8 cellular contexts compared by ENCODE assay signal in the genomic region with DNA sequence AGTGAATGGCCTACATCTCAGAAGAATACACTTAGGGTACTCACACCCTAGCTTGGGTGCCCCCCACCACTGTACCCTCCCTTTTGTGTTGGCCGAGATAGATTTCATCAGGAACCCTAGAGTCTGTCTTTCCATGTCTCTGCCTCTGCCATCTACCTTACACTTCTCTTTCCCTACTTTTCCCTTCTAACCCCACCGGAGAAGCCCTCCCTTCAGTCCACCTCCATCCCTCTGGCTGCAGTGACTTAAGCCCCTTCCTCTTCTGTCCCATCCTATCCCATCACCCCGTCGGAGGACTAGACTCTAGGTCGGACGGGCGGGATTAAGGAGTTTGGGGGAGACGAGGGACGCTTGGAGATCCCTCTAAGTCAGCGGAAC. TPM values are rescaled to one million over a fixed set of nuclear protein-coding genes. Genes with fewer than 3 reads are reported as not detected.
DNase-seq lines count a peak whose midpoint lies in the region; ATAC-seq, FAIRE-seq and TF ChIP-seq lines count a peak whose summit lies in the region.

No MANE protein-coding gene starts in this region.

- no peaks in the 10 kb centered on the region for H3K27me3 ChIP-seq in IMR-90 (ENCODE audit: control insufficient read depth, insufficient read depth, low read length)
- H3K27me3 ChIP-seq in mucosa of stomach (ENCODE audit: control insufficient read depth, insufficient read depth, low read length), result no peaks in the 10 kb centered on the region

- peak overlapping the region; percentile 95 for H2AFZ ChIP-seq in IMR-90 (replicated peaks; ENCODE audit: low read length, poor library complexity)

- DNase-seq in A549 (ENCODE audit: low read depth in 1 of 2, low spot score in 1 of 2) (no peak), IMR-90 (no peak), DMS53 (lab: John Stamatoyannopoulos, UW) (no peak), SIG-M5 treated with dmso at 0.1 percent for 504 hours (lab: John Stamatoyannopoulos, UW; ENCODE audit: unreplicated experiment) (no peak)
- DNase-seq in central memory CD8-positive, alpha-beta T cell (ENCODE audit: low spot score in 2 of 2), result no peak

- peaks cover 13% of the 10 kb centered on the region for H3K36me3 Mint-ChIP-seq in central memory CD8-positive, alpha-beta T cell (ENCODE audit: insufficient read depth)

- TF ChIP-seq CTCF in A549 (IDR thresholded peaks at IDR 0.05) (no peak), IMR-90 (conservative IDR thresholded peaks at IDR 0.05; ENCODE audit: low read depth, low read length) (no peak)

- H3K27ac ChIP-seq in A549 (peak overlapping the region; percentile 88 to 98), IMR-90 (ENCODE audit: insufficient read depth, low read length) (peak overlapping the region; percentile 77)

- no peaks in the 10 kb centered on the region for H3K9me3 Mint-ChIP-seq in central memory CD8-positive, alpha-beta T cell

- TF ChIP-seq POLR2A in A549 (IDR thresholded peaks at IDR 0.05; ENCODE audit: low read length) (no peak), IMR-90 (IDR thresholded peaks at IDR 0.05; ENCODE audit: low read depth, low read length) (no peak)

- H2BK120ac ChIP-seq in IMR-90 (ENCODE audit: low read depth, low read length), result peak overlapping the region; percentile 86

- H2BK15ac ChIP-seq in IMR-90 (ENCODE audit: low read depth, low read length), result peak overlapping the region; percentile 78; the same call in 2 of the 3 replicates

- peak overlapping the region; percentile 99 for H3K4ac ChIP-seq in IMR-90 (ENCODE audit: low read depth, low read length)

- peak overlapping the region; percentile 97 for H4K91ac ChIP-seq in IMR-90 (ENCODE audit: insufficient read depth, low read depth, low read length)

- H3K14ac ChIP-seq in IMR-90 (replicated peaks; ENCODE audit: low read depth, low read length), result peak overlapping the region; percentile 90

- H2BK5ac ChIP-seq in IMR-90 (ENCODE audit: low read depth, low read length, poor library complexity, severe bottlenecking), result peak overlapping the region; percentile 86

- peak overlapping the region; percentile 20; the same call in 1 of the 2 replicates for H3K56ac ChIP-seq in IMR-90 (ENCODE audit: extremely low read depth, insufficient read depth, low read length)

- peak overlapping the region; percentile 98 for H3K4me3 Mint-ChIP-seq in central memory CD8-positive, alpha-beta T cell

- peak overlapping the region; percentile 81; the same call in 1 of the 2 replicates for H3K23ac ChIP-seq in IMR-90 (ENCODE audit: low read depth, low read length)

- H3K4me3 ChIP-seq in A549, result peak overlapping the region; percentile 74
- H3K4me3 ChIP-seq in IMR-90 (ENCODE audit: insufficient read depth, low read depth, low read length), result peak overlapping the region; percentile 33
- H3K4me3 ChIP-seq in mucosa of stomach (ENCODE audit: low read length), result peak overlapping the region; percentile 64

- intact Hi-C loops in IMR-90 (cut with micrococcal nuclease), result no loop called here

- H3K36me3 ChIP-seq in IMR-90 (ENCODE audit: control insufficient read depth, insufficient read depth, low read length) (peaks cover 34% of the 10 kb centered on the region), mucosa of stomach (ENCODE audit: control insufficient read depth, insufficient read depth, low read length) (peaks cover 24% of the 10 kb centered on the region)

- TF ChIP-seq RAD21 in A549 (conservative IDR thresholded peaks at IDR 0.05 in 1 of 2, IDR thresholded peaks at IDR 0.05 in 1 of 2) (no peak), IMR-90 (IDR thresholded peaks at IDR 0.05; ENCODE audit: low read length) (no peak)

- H4K20me1 ChIP-seq in IMR-90 (ENCODE audit: insufficient read depth, low read length), result peaks cover 55% of the 10 kb centered on the region

- H3K4me1 Mint-ChIP-seq in central memory CD8-positive, alpha-beta T cell, result peaks cover 50% of the 10 kb centered on the region

- dilution Hi-C loops in IMR-90 (cut with HindIII; ENCODE audit: low sequenced_read_pairs, unreplicated experiment), result no loop called here

- FAIRE-seq in A549 (lab: Jason Lieb, UNC), result no peak

- ATAC-seq in A549 (no peak; a peak in 2 of 6 replicates), IMR-90 (ENCODE audit: low read depth) (no peak), GM18861 (IDR thresholded peaks at IDR 0.05; ENCODE audit: unreplicated experiment) (no peak), HG03565 (IDR thresholded peaks at IDR 0.05; ENCODE audit: unreplicated experiment) (no peak)
- no peak for ATAC-seq in central memory CD8-positive, alpha-beta T cell (replicated peaks; ENCODE audit: extremely low read depth, poor library complexity, severe bottlenecking)

- in situ Hi-C loops in IMR-90 (cut with MboI; ENCODE audit: low sequenced_read_pairs), result no loop called here

- peak overlapping the region; percentile 66 for H4K5ac ChIP-seq in IMR-90 (ENCODE audit: low read depth, low read length)

- H3K4me1 ChIP-seq in A549, result peaks cover 52% of the 10 kb centered on the region
- peaks cover 24% of the 10 kb centered on the region for H3K4me1 ChIP-seq in IMR-90 (ENCODE audit: control insufficient read depth, insufficient read depth, low read length)
- H3K4me1 ChIP-seq in mucosa of stomach (ENCODE audit: control insufficient read depth, insufficient read depth, low read length), result peaks cover 38% of the 10 kb centered on the region

- H3K9me3 ChIP-seq in A549 (no peaks in the 10 kb centered on the region), IMR-90 (ENCODE audit: control insufficient read depth, insufficient read depth, low read length) (no peaks in the 10 kb centered on the region), mucosa of stomach (ENCODE audit: control insufficient read depth, low read length) (no peaks in the 10 kb centered on the region)

- H3K18ac ChIP-seq in IMR-90 (ENCODE audit: low read depth, low read length), result peak overlapping the region; percentile 27; the same call in 1 of the 2 replicates

- peaks cover 12 to 87% of the 10 kb centered on the region in 2 experiments for H3K79me1 ChIP-seq in IMR-90 (ENCODE audit: low read depth in 1 of 2, low read length in 2 of 2)

- POLR2A ChIA-PET in A549 (lab: Yijun Ruan, JAX), result interaction anchor here (0.8 to 2.7 kb wide), 5 partner anchors 10 to 44 kb away, joined by 4 to 63 read pairs (median 4); partner anchors contain the start of genes DVL2, GABARAP and PHF23
- POLR2A ChIA-PET in IMR-90 (lab: Charles Lee; ENCODE audit: unreplicated experiment), result interaction anchor here (0.6 to 1.4 kb wide), 3 partner anchors 10 to 174 kb away, joined by 3 to 5 read pairs (median 4); no protein-coding TSS in a partner anchor

- peak overlapping the region; percentile 95 for H3K27ac Mint-ChIP-seq in central memory CD8-positive, alpha-beta T cell (ENCODE audit: low read depth)

- no peaks in the 10 kb centered on the region for H3K27me3 Mint-ChIP-seq in central memory CD8-positive, alpha-beta T cell

- peak overlapping the region; percentile 86 for H3K4me2 ChIP-seq in A549
- H3K4me2 ChIP-seq in IMR-90 (ENCODE audit: low read depth, low read length), result peak overlapping the region; percentile 72

- H4K8ac ChIP-seq in IMR-90 (ENCODE audit: low read depth in 2 of 2, low read length in 2 of 2), result peak overlapping the region; percentile 98 to 99

- TF ChIP-seq EP300 in A549 (IDR thresholded peaks at IDR 0.05), result no peak

- CTCF ChIA-PET in A549 (lab: Yijun Ruan, JAX), result interaction anchor here (1.0 to 10.0 kb wide), 11 partner anchors 10 to 341 kb away, joined by 3 to 169 read pairs (median 7); partner anchors contain the start of genes DVL2, GABARAP, PHF23 and SLC2A4
- CTCF ChIA-PET in IMR-90 (lab: Yijun Ruan, JAX), result interaction anchor here (1.0 kb wide), 1 partner anchor 20 kb away, joined by 3 read pairs; the partner anchor contains the start of gene PHF23

- H2BK20ac ChIP-seq in IMR-90 (ENCODE audit: low read depth, low read length), result peak overlapping the region; percentile 18; the same call in 1 of the 2 replicates

- peak overlapping the region; percentile 93 for H2AK5ac ChIP-seq in IMR-90 (ENCODE audit: low read depth, low read length)

- WGBS in A549 (ENCODE audit: missing lambda C conversion rate), result 12% methylated on average over 10 of the region's 10 CpGs
- WGBS in IMR-90 (ENCODE audit: extremely low coverage in 2 of 2, insufficient read length in 1 of 2), 2 experiments, result 60% methylated on average over 1 of the region's 10 CpGs; no CpG with 5 or more reads in 1 of the 2 experiments

- BruUV-seq in IMR-90 (replicated peaks; lab: Mats Ljungman, UMichigan), result no TSS peak

- peak overlapping the region; percentile 93 for H2AK9ac ChIP-seq in IMR-90 (replicated peaks; ENCODE audit: low read depth, low read length, poor library complexity)

- H3K9me1 ChIP-seq in IMR-90 (ENCODE audit: insufficient read depth, low read length), result peaks cover 21% of the 10 kb centered on the region; the same call in 1 of the 2 replicates

- peak overlapping the region; percentile 67 for H3K9ac ChIP-seq in IMR-90 (ENCODE audit: low read depth, low read length)
- peak overlapping the region; percentile 87 for H3K9ac ChIP-seq in mucosa of stomach (ENCODE audit: low read length)

RNA-seq across cellular contexts. Expression of gene DLG4, which starts 0.2 kb away (rescaled TPM):
- 8.3 and 9.2 TPM in 2 replicates for polyA plus RNA-seq in A549 (2011; rRNA removed)
- 10.9 and 12.1 TPM in 2 replicates for polyA plus RNA-seq in A549 (2012; cell fraction: cytosol; rRNA removed)
- 29.1 and 29.3 TPM in 2 replicates for polyA plus RNA-seq in A549 (2012; cell fraction: nucleus; rRNA removed)
- polyA plus RNA-seq in A549 (2017; fragmentation: RNase III; extraction: RNeasy Plus Mini Kit Qiagen cat#74134 plus additional on column Dnase treatment), result 16.1 to 22.6 TPM (median 21.3 TPM) in 3 replicates
- 10.5 and 12.4 TPM in 2 replicates for polyA minus RNA-seq in A549 (2011; rRNA and poly(A)+ RNA removed)
- 8.1 and 8.2 TPM in 2 replicates for total RNA-seq in IMR-90 (2012; rRNA removed)
- 28.5 and 30.5 TPM in 2 replicates for polyA plus RNA-seq in IMR-90 (2012; rRNA removed)
- 13.6 and 24.5 TPM in 2 replicates for polyA plus RNA-seq in IMR-90 (2012; cell fraction: cytosol; rRNA removed)
- 118 and 142 TPM in 2 replicates for polyA plus RNA-seq in IMR-90 (2012; cell fraction: nucleus; rRNA removed; ENCODE audit: low replicate concordance)

RNA-seq across cellular contexts. Expression of gene ACADVL, which starts 0.3 kb away (rescaled TPM):
- polyA plus RNA-seq in A549 (2011; rRNA removed) (238 and 288 TPM in 2 replicates), A549 (2017; fragmentation: RNase III; extraction: RNeasy Plus Mini Kit Qiagen cat#74134 plus additional on column Dnase treatment) (392 to 429 TPM (median 425 TPM) in 3 replicates), IMR-90 (2012; rRNA removed) (752 and 844 TPM in 2 replicates)
- polyA plus RNA-seq in A549 (2012; cell fraction: cytosol; rRNA removed), result 382 and 426 TPM in 2 replicates
- 3,030 and 3,491 TPM in 2 replicates for polyA plus RNA-seq in A549 (2012; cell fraction: nucleus; rRNA removed)
- 239 and 248 TPM in 2 replicates for polyA minus RNA-seq in A549 (2011; rRNA and poly(A)+ RNA removed)
- total RNA-seq in IMR-90 (2012; rRNA removed), result 129 and 139 TPM in 2 replicates
- polyA plus RNA-seq in IMR-90 (2012; cell fraction: cytosol; rRNA removed), result 312 and 348 TPM in 2 replicates
- 6,277 and 8,711 TPM in 2 replicates for polyA plus RNA-seq in IMR-90 (2012; cell fraction: nucleus; rRNA removed; ENCODE audit: low replicate concordance)

RNA-seq across cellular contexts. Expression of gene DVL2, which starts 14.9 kb away (rescaled TPM):
- 5.7 and 9.6 TPM in 2 replicates for polyA plus RNA-seq in A549 (2011; rRNA removed)
- 6.5 and 9.2 TPM in 2 replicates for polyA plus RNA-seq in A549 (2012; cell fraction: cytosol; rRNA removed)
- polyA plus RNA-seq in A549 (2012; cell fraction: nucleus; rRNA removed), result 13.8 and 22.3 TPM in 2 replicates
- 30.7 to 40.4 TPM (median 37.7 TPM) in 3 replicates for polyA plus RNA-seq in A549 (2017; fragmentation: RNase III; extraction: RNeasy Plus Mini Kit Qiagen cat#74134 plus additional on column Dnase treatment)
- 27.8 and 36.3 TPM in 2 replicates for polyA minus RNA-seq in A549 (2011; rRNA and poly(A)+ RNA removed)
- total RNA-seq in IMR-90 (2012; rRNA removed), result 20.3 and 21.3 TPM in 2 replicates
- polyA plus RNA-seq in IMR-90 (2012; rRNA removed), result 10.5 and 11.8 TPM in 2 replicates
- 5.9 and 9.6 TPM in 2 replicates for polyA plus RNA-seq in IMR-90 (2012; cell fraction: cytosol; rRNA removed)
- polyA plus RNA-seq in IMR-90 (2012; cell fraction: nucleus; rRNA removed; ENCODE audit: low replicate concordance), result 14.5 and 26.4 TPM in 2 replicates

RNA-seq across cellular contexts. Expression of gene PHF23, which starts 19.8 kb away (rescaled TPM):
- 52.1 and 61.2 TPM in 2 replicates for polyA plus RNA-seq in A549 (2011; rRNA removed)
- polyA plus RNA-seq in A549 (2012; cell fraction: cytosol; rRNA removed), result 43.2 and 48.2 TPM in 2 replicates
- 28.6 and 32.6 TPM in 2 replicates for polyA plus RNA-seq in A549 (2012; cell fraction: nucleus; rRNA removed)
- 70.9 to 80.2 TPM (median 79.1 TPM) in 3 replicates for polyA plus RNA-seq in A549 (2017; fragmentation: RNase III; extraction: RNeasy Plus Mini Kit Qiagen cat#74134 plus additional on column Dnase treatment)
- 66.5 and 74.4 TPM in 2 replicates for polyA minus RNA-seq in A549 (2011; rRNA and poly(A)+ RNA removed)
- 44.8 and 45.5 TPM in 2 replicates for total RNA-seq in IMR-90 (2012; rRNA removed)
- polyA plus RNA-seq in IMR-90 (2012; rRNA removed), result 54.4 and 58.5 TPM in 2 replicates
- polyA plus RNA-seq in IMR-90 (2012; cell fraction: cytosol; rRNA removed), result 37.0 TPM in 2 replicates
- 22.3 and 31.7 TPM in 2 replicates for polyA plus RNA-seq in IMR-90 (2012; cell fraction: nucleus; rRNA removed; ENCODE audit: low replicate concordance)

RNA-seq across cellular contexts. Expression of gene GABARAP, which starts 22.8 kb away (rescaled TPM):
- polyA plus RNA-seq in A549 (2011; rRNA removed), result 399 and 502 TPM in 2 replicates
- 329 and 360 TPM in 2 replicates for polyA plus RNA-seq in A549 (2012; cell fraction: cytosol; rRNA removed)
- polyA plus RNA-seq in A549 (2012; cell fraction: nucleus; rRNA removed), result 93.2 and 184 TPM in 2 replicates
- 431 to 510 TPM (median 504 TPM) in 3 replicates for polyA plus RNA-seq in A549 (2017; fragmentation: RNase III; extraction: RNeasy Plus Mini Kit Qiagen cat#74134 plus additional on column Dnase treatment)
- polyA minus RNA-seq in A549 (2011; rRNA and poly(A)+ RNA removed), result 305 and 331 TPM in 2 replicates
- total RNA-seq in IMR-90 (2012; rRNA removed), result 70.8 and 77.8 TPM in 2 replicates
- 702 and 780 TPM in 2 replicates for polyA plus RNA-seq in IMR-90 (2012; rRNA removed)
- polyA plus RNA-seq in IMR-90 (2012; cell fraction: cytosol; rRNA removed), result 264 and 350 TPM in 2 replicates
- polyA plus RNA-seq in IMR-90 (2012; cell fraction: nucleus; rRNA removed; ENCODE audit: low replicate concordance), result 43.9 and 256 TPM in 2 replicates
